In genomic region chr12:65684906-65685305, GRCh38 we compare ENCODE assay signal across 26 cellular contexts.
"Had no signal": no experiment of that assay in that cellular context is flagged by ENCODE, and none has a peak within 500 bp of the region (broad histone marks: within the 10 kb centered on the region; RNA-seq: fewer than 3 reads in every experiment).

No MANE protein-coding gene starts in this region.

- H3K4me1 Mint-ChIP-seq: immature natural killer cell; naive thymus-derived CD8-positive, alpha-beta T cell; nephron; neural crest cell; stimulated activated memory B cell treated with anti-CD40 and anti-IgM and Interleukin-4, amounts not matched to agents 10 μg/mL and 1 μg/mL and 100 μg/mL, for 72 hours; stimulated activated naive CD8-positive, alpha-beta T cell treated with anti-CD3 and anti-CD28 coated beads, Interleukin-15, amount 100 ng/mL, for 72 hours had no signal

- H3K4me3 Mint-ChIP-seq: immature natural killer cell; naive thymus-derived CD8-positive, alpha-beta T cell; nephron; neural crest cell; stimulated activated memory B cell treated with anti-CD40 and anti-IgM and Interleukin-4, amounts not matched to agents 10 μg/mL and 1 μg/mL and 100 μg/mL, for 72 hours; stimulated activated naive CD8-positive, alpha-beta T cell treated with anti-CD3 and anti-CD28 coated beads, Interleukin-15, amount 100 ng/mL, for 72 hours had no signal

- DNase-seq: hypothalamus; immature natural killer cell; kidney; left colon; left lung; lower lobe of right lung; naive thymus-derived CD8-positive, alpha-beta T cell; nucleus accumbens; psoas muscle; right lobe of liver; stimulated activated CD4-positive, alpha-beta T cell treated with anti-CD3 and anti-CD28 coated beads, Interleukin-1b, Interleukin-23, amount 100 ng/mL, for 48 hours; stimulated activated CD4-positive, alpha-beta T cell treated with anti-CD3 and anti-CD28 coated beads, Interleukin-2, amount 100 ng/mL, for 48 hours; stimulated activated CD4-positive, alpha-beta T cell treated with anti-CD3 and anti-CD28 coated beads, Interleukin-4, amount 100 ng/mL, for 4 hours; stimulated activated CD8-positive, alpha-beta memory T cell treated with anti-CD3 and anti-CD28 coated beads, Interleukin-4, amount 100 ng/mL, for 48 hours; stimulated activated naive CD4-positive, alpha-beta T cell treated with Interleukin-2 at 50 U/mL for 16 hours; stimulated activated naive CD8-positive, alpha-beta T cell treated with anti-CD3 and anti-CD28 coated beads, Interleukin-15, amount 100 ng/mL, for 72 hours; substantia nigra; upper lobe of left lung had no signal

- H3K36me3 ChIP-seq: left lung, lower lobe of right lung, right atrium auricular region, right lobe of liver, tibial nerve, upper lobe of left lung, vagina had no signal

- H3K27me3 Mint-ChIP-seq: stimulated activated memory B cell treated with anti-CD40 and anti-IgM and Interleukin-4, amounts not matched to agents 10 μg/mL and 1 μg/mL and 100 μg/mL, for 72 hours had no signal

- H3K4me3 ChIP-seq: left lung, lower lobe of right lung, psoas muscle, right atrium auricular region, right lobe of liver, smooth muscle cell, tibial nerve, upper lobe of left lung, vagina had no signal

- H3K27me3 ChIP-seq: left lung, right atrium auricular region, right lobe of liver, tibial nerve, upper lobe of left lung, vagina had no signal

- H3K36me3 Mint-ChIP-seq: immature natural killer cell; naive thymus-derived CD8-positive, alpha-beta T cell; stimulated activated memory B cell treated with anti-CD40 and anti-IgM and Interleukin-4, amounts not matched to agents 10 μg/mL and 1 μg/mL and 100 μg/mL, for 72 hours had no signal

- H3K4me1 ChIP-seq: left lung, lower lobe of right lung, parathyroid adenoma, psoas muscle, right atrium auricular region, right lobe of liver, tibial nerve, upper lobe of left lung, vagina had no signal

- H3K27ac ChIP-seq: left lung, lower lobe of right lung, parathyroid adenoma, psoas muscle, right atrium auricular region, right lobe of liver, tibial nerve, upper lobe of left lung, vagina had no signal

- H3K4me2 ChIP-seq: smooth muscle cell had no signal

- H3K79me2 ChIP-seq: parathyroid adenoma had no signal

- H3K27ac Mint-ChIP-seq: immature natural killer cell; naive thymus-derived CD8-positive, alpha-beta T cell; nephron; stimulated activated memory B cell treated with anti-CD40 and anti-IgM and Interleukin-4, amounts not matched to agents 10 μg/mL and 1 μg/mL and 100 μg/mL, for 72 hours; stimulated activated naive CD8-positive, alpha-beta T cell treated with anti-CD3 and anti-CD28 coated beads, Interleukin-15, amount 100 ng/mL, for 72 hours had no signal

- ATAC-seq: left colon; naive thymus-derived CD8-positive, alpha-beta T cell; psoas muscle; stimulated activated memory B cell treated with anti-CD40 and anti-IgM and Interleukin-4, amounts not matched to agents 10 μg/mL and 1 μg/mL and 100 μg/mL, for 72 hours; stimulated activated naive CD8-positive, alpha-beta T cell treated with anti-CD3 and anti-CD28 coated beads, Interleukin-15, amount 100 ng/mL, for 72 hours had no signal

- H2AFZ ChIP-seq: parathyroid adenoma had no signal

- H3K9me3 ChIP-seq: left lung, lower lobe of right lung, psoas muscle, right atrium auricular region, right lobe of liver, tibial nerve, upper lobe of left lung, vagina had no signal
